35 cellular contexts compared by ENCODE assay signal in the genomic region with DNA sequence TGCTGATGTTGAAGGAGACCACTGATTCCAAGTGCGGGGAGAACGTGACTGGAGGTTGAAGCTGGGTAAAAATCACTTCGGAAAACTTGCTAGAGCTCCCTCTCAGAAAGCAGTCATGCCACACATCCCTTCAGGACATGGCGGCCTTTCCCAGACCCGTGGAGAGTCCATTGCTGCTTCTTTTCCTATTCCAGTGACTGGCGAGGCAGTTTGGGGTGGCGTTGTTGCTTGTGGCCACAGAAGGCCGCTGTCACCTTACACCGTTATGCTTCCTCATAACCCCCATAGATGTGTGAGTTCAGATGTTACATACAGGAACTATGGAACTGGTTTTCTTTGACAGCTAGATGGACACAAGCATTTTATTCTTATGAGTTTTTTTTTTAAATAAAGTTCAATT.
"Had no signal": no experiment of that assay in that cellular context is flagged by ENCODE, and none has a peak within 500 bp of the region (broad histone marks: within the 10 kb centered on the region; RNA-seq: fewer than 3 reads in every experiment).

No MANE protein-coding gene starts in this region.

- H3K36me3 Mint-ChIP-seq: activated naive CD8-positive, alpha-beta T cell treated with anti-CD3 and anti-CD28 coated beads for 36 hours had no signal

- H3K27me3 ChIP-seq: cardiac muscle cell, colonic mucosa had no signal

- H3K27me3 Mint-ChIP-seq: activated CD8-positive, alpha-beta T cell treated with anti-CD3 and anti-CD28 coated beads for 36 hours; activated naive CD8-positive, alpha-beta T cell treated with anti-CD3 and anti-CD28 coated beads for 36 hours; activated T-helper 17 cell treated with anti-CD3 and anti-CD28 coated beads, Interleukin-2, amount 50 U/mL, for 72 hours; central memory CD8-positive, alpha-beta T cell had no signal

- DNase-seq: activated CD4-positive, alpha-beta T cell treated with anti-CD3 and anti-CD28 coated beads for 1 hour; activated CD4-positive, alpha-beta T cell treated with anti-CD3 and anti-CD28 coated beads for 48 hours; activated CD4-positive, CD25-positive, alpha-beta regulatory T cell; activated CD8-positive, alpha-beta T cell treated with anti-CD3 and anti-CD28 coated beads for 36 hours; activated effector memory CD4-positive, alpha-beta T cell treated with anti-CD3 and anti-CD28 coated beads, Interleukin-2, amount 50 U/mL, for 16 hours; activated naive CD4-positive, alpha-beta T cell; activated naive CD4-positive, alpha-beta T cell treated with anti-CD3 and anti-CD28 coated beads, Interleukin-2, amount 50 U/mL, for 16 hours; activated naive CD8-positive, alpha-beta T cell treated with anti-CD3 and anti-CD28 coated beads for 36 hours; activated T-cell treated with anti-CD3 and anti-CD28 coated beads, Interleukin-2, amount 50 U/mL, for 1 hour; activated T-cell treated with anti-CD3 and anti-CD28 coated beads, Interleukin-2, amount 50 U/mL, for 72 hours; amniotic stem cell; aorta; colonic mucosa; MV-4-11; NCI-H1092 treated with DMSO at 0.1 percent for 48 hours; NCI-H1417; NCI-H146; NCI-H187; NCI-H2029 treated with DMSO at 0.1 percent for 48 hours; NCI-H2107; NCI-H2171; NCI-H510A; NCI-H748 treated with DMSO at 0.1 percent for 48 hours; OCI-M1; RPMI8226; SIG-M5; T-helper 1 cell; T-helper 2 cell; T-helper 9 cell had no signal

- H3K27ac ChIP-seq: cardiac muscle cell, colonic mucosa, WERI-Rb-1 had no signal

- H3K4me1 Mint-ChIP-seq: activated naive CD8-positive, alpha-beta T cell treated with anti-CD3 and anti-CD28 coated beads for 36 hours; activated T-helper 17 cell treated with anti-CD3 and anti-CD28 coated beads, Interleukin-2, amount 50 U/mL, for 72 hours; central memory CD8-positive, alpha-beta T cell had no signal

- H3K4me3 Mint-ChIP-seq: activated CD8-positive, alpha-beta T cell treated with anti-CD3 and anti-CD28 coated beads for 36 hours; activated naive CD8-positive, alpha-beta T cell treated with anti-CD3 and anti-CD28 coated beads for 36 hours; activated T-cell treated with anti-CD3 and anti-CD28 coated beads, Interleukin-2, amount 50 U/mL, for 72 hours; activated T-helper 17 cell treated with anti-CD3 and anti-CD28 coated beads, Interleukin-2, amount 50 U/mL, for 72 hours; central memory CD8-positive, alpha-beta T cell had no signal

- H3K36me3 ChIP-seq: cardiac muscle cell, colonic mucosa, WERI-Rb-1 had no signal

- H3K4me3 ChIP-seq: cardiac muscle cell, colonic mucosa had no signal

- H3K27ac Mint-ChIP-seq: activated CD8-positive, alpha-beta T cell treated with anti-CD3 and anti-CD28 coated beads for 36 hours; activated naive CD8-positive, alpha-beta T cell treated with anti-CD3 and anti-CD28 coated beads for 36 hours; activated T-cell treated with anti-CD3 and anti-CD28 coated beads, Interleukin-2, amount 50 U/mL, for 72 hours; activated T-helper 17 cell treated with anti-CD3 and anti-CD28 coated beads, Interleukin-2, amount 50 U/mL, for 72 hours had no signal

- ATAC-seq: activated CD8-positive, alpha-beta T cell treated with anti-CD3 and anti-CD28 coated beads for 36 hours; activated T-cell treated with anti-CD3 and anti-CD28 coated beads, Interleukin-2, amount 50 U/mL, for 72 hours; activated T-helper 17 cell treated with anti-CD3 and anti-CD28 coated beads, Interleukin-2, amount 50 U/mL, for 72 hours; Panc1; SK-N-SH treated with all-trans-retinoic acid at 6 μM for 48 hours had no signal
